In genomic region chr12:64810831-64811230, GRCh38 we compare ENCODE assay signal across 29 cellular contexts. TPM values are rescaled to one million over a fixed set of nuclear protein-coding genes. Genes with fewer than 3 reads are reported as not detected.
DNase-seq lines count a peak whose midpoint lies in the region; ATAC-seq, FAIRE-seq and TF ChIP-seq lines count a peak whose summit lies in the region.
"Had no signal": no experiment of that assay in that cellular context is flagged by ENCODE, and none has a peak within 500 bp of the region (broad histone marks: within the 10 kb centered on the region; RNA-seq: fewer than 3 reads in every experiment).

No MANE protein-coding gene starts in this region.

- H3K27me3 ChIP-seq in Caco-2 (replicated peaks; ENCODE audit: control insufficient read depth, insufficient read depth, low read length) (no peaks in the 10 kb centered on the region), bronchial epithelial cell (ENCODE audit: control insufficient read depth, insufficient read depth, low read length) (no peaks in the 10 kb centered on the region), MM.1S (replicated peaks; ENCODE audit: insufficient read depth, low read length) (no peaks in the 10 kb centered on the region)
- H3K27me3 ChIP-seq: adrenal gland; BLaER1 treated with 17β-estradiol and CSF1 and Interleukin-3, amounts not matched to agents 10 nM and 100 nM had no signal

- H3K27ac ChIP-seq in MM.1S (ENCODE audit: low read length) = no peak overlapping the region
- H3K27ac ChIP-seq: adrenal gland; BLaER1 treated with 17β-estradiol and CSF1 and Interleukin-3, amounts not matched to agents 10 nM and 100 nM; brain microvascular endothelial cell; gastroesophageal sphincter; SK-N-MC; suprapubic skin had no signal

- no peak overlapping the region for H2AFZ ChIP-seq in MM.1S (ENCODE audit: low read length)

- H3K36me3 ChIP-seq in Caco-2 (ENCODE audit: control insufficient read depth, insufficient read depth, low read length) (no peaks in the 10 kb centered on the region), bronchial epithelial cell (ENCODE audit: control insufficient read depth, insufficient read depth, low read length) (no peaks in the 10 kb centered on the region), mucosa of descending colon (ENCODE audit: low read depth) (no peaks in the 10 kb centered on the region), MM.1S (replicated peaks; ENCODE audit: insufficient read depth, low read length) (no peaks in the 10 kb centered on the region)
- H3K36me3 ChIP-seq: adrenal gland; BLaER1 treated with 17β-estradiol and CSF1 and Interleukin-3, amounts not matched to agents 10 nM and 100 nM; brain microvascular endothelial cell; gastroesophageal sphincter; suprapubic skin had no signal

- peak; percentile 64 for ATAC-seq in mucosa of descending colon
- ATAC-seq: activated T-cell treated with anti-CD3 and anti-CD28 coated beads, Interleukin-2, amount 50 U/mL, for 4 hours; gastroesophageal sphincter; stimulated activated memory B cell treated with anti-CD40 and anti-IgM and Interleukin-4, amounts not matched to agents 10 μg/mL and 1 μg/mL and 100 μg/mL, for 72 hours had no signal

- H3K4me1 ChIP-seq in Caco-2 (peaks cover 23% of the 10 kb centered on the region), mucosa of descending colon (ENCODE audit: low read depth) (no peaks in the 10 kb centered on the region), MM.1S (ENCODE audit: low read length) (peaks cover 23% of the 10 kb centered on the region)
- H3K4me1 ChIP-seq: gastroesophageal sphincter, suprapubic skin had no signal

- H3K9me2 ChIP-seq in MM.1S (replicated peaks; ENCODE audit: insufficient read depth, low read length) = no peaks in the 10 kb centered on the region

- peak; percentile 19 to 38 for DNase-seq in Caco-2
- DNase-seq in LoVo (ENCODE audit: low spot score) = peak; percentile 68
- peak; percentile 35 for DNase-seq in bronchial epithelial cell (ENCODE audit: low read depth)
- no peak for DNase-seq in mucosa of descending colon
- DNase-seq in MM.1S = no peak
- no peak for DNase-seq in ecto neural progenitor cell (ENCODE audit: low spot score)
- DNase-seq in KG1 (lab: John Stamatoyannopoulos, UW) = no peak
- no peak for DNase-seq in Ammon's horn (ENCODE audit: low spot score)
- DNase-seq: ACHN; activated naive CD4-positive, alpha-beta T cell; activated T-cell treated with anti-CD3 and anti-CD28 coated beads, Interleukin-2, amount 50 U/mL, for 4 hours; adrenal gland; brain microvascular endothelial cell; effector CD8-positive, alpha-beta T cell; erythroblast; H9; IMR-90; naive B cell; NCI-H510A; nucleus accumbens; stimulated activated CD4-positive, alpha-beta T cell treated with anti-CD3 and anti-CD28 coated beads, Interleukin-2, amount 100 ng/mL, for 48 hours; T-helper 2 cell had no signal

- H3K4me2 ChIP-seq in MM.1S (ENCODE audit: low read depth, low read length) = no peak overlapping the region
- H3K4me2 ChIP-seq: BLaER1 treated with 17β-estradiol and CSF1 and Interleukin-3, amounts not matched to agents 10 nM and 100 nM had no signal

- H3K4me1 Mint-ChIP-seq in Caco-2 (ENCODE audit: low read depth, unreplicated experiment) = peaks cover 19% of the 10 kb centered on the region

- no peak overlapping the region for H3K4me3 ChIP-seq in Caco-2 (ENCODE audit: low read depth, low read length)
- H3K4me3 ChIP-seq in bronchial epithelial cell (ENCODE audit: low read depth, low read length) = no peak overlapping the region
- no peak overlapping the region for H3K4me3 ChIP-seq in mucosa of descending colon
- H3K4me3 ChIP-seq in MM.1S (ENCODE audit: low read length) = no peak overlapping the region
- H3K4me3 ChIP-seq: adrenal gland; BLaER1 treated with 17β-estradiol and CSF1 and Interleukin-3, amounts not matched to agents 10 nM and 100 nM; gastroesophageal sphincter; SK-N-MC; suprapubic skin had no signal

- no peak overlapping the region for H3K9ac ChIP-seq in MM.1S (ENCODE audit: low read length)
- H3K9ac ChIP-seq: BLaER1 treated with 17β-estradiol and CSF1 and Interleukin-3, amounts not matched to agents 10 nM and 100 nM had no signal

- POLR2A ChIA-PET in Caco-2 (lab: Charles Lee) = no interaction called here

- TF ChIP-seq CTCF in Caco-2 (IDR thresholded peaks at IDR 0.05; ENCODE audit: insufficient read depth in 1 of 2, low read depth in 1 of 2, low read length in 1 of 2, severe bottlenecking in 1 of 2, unreplicated experiment in 1 of 2) (no peak), bronchial epithelial cell (IDR thresholded peaks at IDR 0.05; ENCODE audit: insufficient read depth, low read length, severe bottlenecking) (no peak), mucosa of descending colon (IDR thresholded peaks at IDR 0.05) (no peak), MM.1S (IDR thresholded peaks at IDR 0.05; ENCODE audit: low read length) (no peak)

- intact Hi-C loops in Caco-2 (cut with micrococcal nuclease; ENCODE audit: unreplicated experiment) = loop anchor here (2.0 kb wide), 1 partner anchor 80 kb away; no protein-coding TSS in a partner anchor
- intact Hi-C loops in mucosa of descending colon (cut with DNase I, micrococcal nuclease) = no loop called here

- H3K9me3 ChIP-seq in Caco-2 = no peaks in the 10 kb centered on the region
- no peaks in the 10 kb centered on the region for H3K9me3 ChIP-seq in mucosa of descending colon
- H3K9me3 ChIP-seq in MM.1S (replicated peaks; ENCODE audit: insufficient read depth, low read length) = no peaks in the 10 kb centered on the region
- H3K9me3 ChIP-seq: adrenal gland, gastroesophageal sphincter, suprapubic skin had no signal

- no peaks in the 10 kb centered on the region for H3K36me3 Mint-ChIP-seq in Caco-2 (ENCODE audit: insufficient read depth, unreplicated experiment)
- H3K36me3 Mint-ChIP-seq: stimulated activated memory B cell treated with anti-CD40 and anti-IgM and Interleukin-4, amounts not matched to agents 10 μg/mL and 1 μg/mL and 100 μg/mL, for 72 hours had no signal

- H3K27ac Mint-ChIP-seq in Caco-2 (ENCODE audit: unreplicated experiment) = no peak overlapping the region
- H3K27ac Mint-ChIP-seq: naive B cell; stimulated activated memory B cell treated with anti-CD40 and anti-IgM and Interleukin-4, amounts not matched to agents 10 μg/mL and 1 μg/mL and 100 μg/mL, for 72 hours had no signal

- H3K9me3 Mint-ChIP-seq in Caco-2 (ENCODE audit: unreplicated experiment) = no peaks in the 10 kb centered on the region
- H3K9me3 Mint-ChIP-seq: activated T-cell treated with anti-CD3 and anti-CD28 coated beads, Interleukin-2, amount 50 U/mL, for 4 hours; H9; naive B cell had no signal

- FAIRE-seq in bronchial epithelial cell (lab: Jason Lieb, UNC) = no peak
- FAIRE-seq: GM12892, keratinocyte had no signal

- H3K79me2 ChIP-seq in MM.1S (ENCODE audit: low read length) = peaks cover 11% of the 10 kb centered on the region; the same call in 1 of the 2 replicates

- CTCF ChIA-PET in Caco-2 (lab: Charles Lee) = interaction anchor here (1.4 to 1.6 kb wide), 2 partner anchors 9 to 15 kb away, joined by 4 to 9 read pairs; no protein-coding TSS in a partner anchor

- H4K20me1 ChIP-seq in MM.1S (ENCODE audit: insufficient read depth, low read length) = no peaks in the 10 kb centered on the region
- H4K20me1 ChIP-seq: BLaER1 treated with 17β-estradiol and CSF1 and Interleukin-3, amounts not matched to agents 10 nM and 100 nM had no signal

- BruUV-seq in Caco-2 (replicated peaks; lab: Mats Ljungman, UMichigan) = no TSS peak

- H3K27me3 Mint-ChIP-seq in Caco-2 (ENCODE audit: insufficient read depth, unreplicated experiment) = no peaks in the 10 kb centered on the region

- H3F3A ChIP-seq in MM.1S (ENCODE audit: insufficient read depth, low read length) = peaks cover 12% of the 10 kb centered on the region

- no peak overlapping the region for H3K4me3 Mint-ChIP-seq in Caco-2 (ENCODE audit: unreplicated experiment)
- H3K4me3 Mint-ChIP-seq: activated T-cell treated with anti-CD3 and anti-CD28 coated beads, Interleukin-2, amount 50 U/mL, for 4 hours; H9; naive B cell; stimulated activated memory B cell treated with anti-CD40 and anti-IgM and Interleukin-4, amounts not matched to agents 10 μg/mL and 1 μg/mL and 100 μg/mL, for 72 hours had no signal

RNA-seq across cellular contexts. Expression of gene TBC1D30, which starts 13.6 kb away (rescaled TPM):
- total RNA-seq in Caco-2 (2022) = 10.8 and 10.9 TPM in 2 replicates
- total RNA-seq in bronchial epithelial cell = 2.6 and 4.2 TPM in 2 replicates
- total RNA-seq in mucosa of descending colon = 1 to 10 TPM; 3.6 to 8.7 (median 7.4) TPM

RNA-seq across cellular contexts. Expression of gene GNS, which starts 51.6 kb away (rescaled TPM):
- total RNA-seq in Caco-2 (2022) (62.9 and 75.1 TPM in 2 replicates), bronchial epithelial cell (82.7 and 99.0 TPM in 2 replicates), mucosa of descending colon (10 to 100 TPM; 57.4 to 79.2 (median 72.9) TPM)

Comparison
In these comparisons a context has a peak if more than half of its experiments do, and no peak if none do; other contexts are left out.
1. DNase-seq: peak in Caco-2 (2 of 2), LoVo (single experiment) and bronchial epithelial cell (single experiment); none in mucosa of descending colon (0 of 3), MM.1S (single experiment), ecto neural progenitor cell (single experiment), KG1 (single experiment) and Ammon's horn (single experiment).